ENCODE assay signal across 7 cellular contexts in genomic region chr7:140209866-140210609, GRCh38. TPM values are rescaled to one million over a fixed set of nuclear protein-coding genes. Genes with fewer than 3 reads are reported as not detected.
DNase-seq lines count a peak whose midpoint lies in the region; ATAC-seq and TF ChIP-seq lines count a peak whose summit lies in the region.

No MANE protein-coding gene starts in this region.

- no peaks in the 10 kb centered on the region for H3K9me3 ChIP-seq in lower lobe of right lung

- H3K36me3 ChIP-seq in lower lobe of right lung = no peaks in the 10 kb centered on the region

- H3K4me3 ChIP-seq in lower lobe of right lung = no peak overlapping the region

- H3K4me1 ChIP-seq in lower lobe of right lung = peaks cover 24% of the 10 kb centered on the region

- peak; percentile 61 for DNase-seq in lower lobe of right lung
- DNase-seq in NCI-H2196 treated with DMSO at 0.1 percent for 48 hours (lab: John Stamatoyannopoulos, UW; ENCODE audit: unreplicated experiment) = no peak
- no peak for DNase-seq in LoVo (ENCODE audit: low spot score)
- no peak for DNase-seq in DMS 273 (lab: John Stamatoyannopoulos, UW; ENCODE audit: unreplicated experiment)

- ATAC-seq in GM19324 (IDR thresholded peaks at IDR 0.05; ENCODE audit: low FRiP score, unreplicated experiment) = peak; percentile 96
- ATAC-seq in HG03045 (IDR thresholded peaks at IDR 0.05; ENCODE audit: unreplicated experiment) = peak; percentile 94
- ATAC-seq in activated CD4-positive, CD25-positive, alpha-beta regulatory T cell treated with anti-CD3 and anti-CD28 coated beads, Interleukin-2, amount 50 U/mL, for 24 hours = peak; percentile 55 to 60
- ATAC-seq in lower lobe of right lung = peak; percentile 55 to 65

- H3K27ac ChIP-seq in lower lobe of right lung = peak overlapping the region; percentile 9

- H3K27me3 ChIP-seq in lower lobe of right lung (ENCODE audit: low read depth) = no peaks in the 10 kb centered on the region

- intact Hi-C loops in lower lobe of right lung (cut with DNase I) = no loop called here

- TF ChIP-seq CTCF in lower lobe of right lung (IDR thresholded peaks at IDR 0.05) = no peak

RNA-seq across cellular contexts. Expression of gene KDM7A, which starts 33.3 kb away (rescaled TPM):
- total RNA-seq in lower lobe of right lung = 17.9 TPM
